17 cellular contexts compared by ENCODE assay signal in the genomic region with DNA sequence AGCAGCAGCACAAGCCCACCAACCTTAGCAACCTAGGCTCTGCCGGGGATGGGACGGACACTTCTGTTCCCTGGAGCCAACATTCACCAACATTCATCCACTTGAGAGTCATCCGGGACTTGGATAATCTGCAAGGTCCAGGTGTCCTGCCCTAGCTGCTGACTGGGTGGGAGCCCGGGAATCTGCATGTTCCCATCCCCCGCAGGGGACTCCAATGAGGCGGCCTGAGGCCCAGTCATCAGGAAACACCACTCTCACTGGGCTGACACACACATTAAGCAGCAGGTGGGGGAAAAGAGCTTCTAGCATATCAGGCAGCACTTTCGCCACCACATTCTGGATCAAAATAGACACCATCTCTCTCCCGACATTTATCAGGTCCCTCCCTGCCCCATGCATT. TPM values are rescaled to one million over a fixed set of nuclear protein-coding genes. Genes with fewer than 3 reads are reported as not detected.
A peak's percentile ranks its signal among the peaks of the same experiment; 100 is the strongest.
DNase-seq lines count a peak whose midpoint lies in the region; ATAC-seq and TF ChIP-seq lines count a peak whose summit lies in the region.
"Had no signal": no experiment of that assay in that cellular context is flagged by ENCODE, and none has a peak within 500 bp of the region (broad histone marks: within the 10 kb centered on the region; RNA-seq: fewer than 3 reads in every experiment).

No MANE protein-coding gene starts in this region.

- H3K27me3 ChIP-seq in SK-N-SH (ENCODE audit: insufficient read depth) = no peaks in the 10 kb centered on the region
- H3K27me3 ChIP-seq in foreskin keratinocyte = no peaks in the 10 kb centered on the region
- H3K27me3 ChIP-seq: pancreas had no signal

- no peaks in the 10 kb centered on the region for H3K79me2 ChIP-seq in SK-N-SH (ENCODE audit: insufficient read depth)

- WGBS in SK-N-SH (ENCODE audit: low lambda C conversion rate) = 81% methylated on average over 5 of the region's 8 CpGs

- H3K4me2 ChIP-seq in SK-N-SH = no peak overlapping the region

- H3K36me3 ChIP-seq in SK-N-SH (replicated peaks in 1 of 2; ENCODE audit: control insufficient read depth in 1 of 2, insufficient read depth in 2 of 2, low read length in 1 of 2) = no peaks in the 10 kb centered on the region
- H3K36me3 ChIP-seq: pancreas, suprapubic skin had no signal

- H3K9me3 ChIP-seq in SK-N-SH = no peaks in the 10 kb centered on the region
- H3K9me3 ChIP-seq: pancreas, suprapubic skin had no signal

- H3F3A ChIP-seq in SK-N-SH (replicated peaks; ENCODE audit: insufficient read depth) = no peaks in the 10 kb centered on the region

- no peak overlapping the region for H3K4me3 ChIP-seq in SK-N-SH (ENCODE audit: low read depth in 2 of 2, low read length in 1 of 2)
- H3K4me3 ChIP-seq: pancreas, suprapubic skin had no signal

- no peaks in the 10 kb centered on the region for H3K9me2 ChIP-seq in SK-N-SH

- in situ Hi-C loops in KBM-7 (cut with MboI; ENCODE audit: low pct_unique_long_range_greater_than_20kb, low sequenced_read_pairs) = no loop called here

- H4K20me1 ChIP-seq in SK-N-SH (ENCODE audit: insufficient read depth) = no peaks in the 10 kb centered on the region

- no peak overlapping the region for H3K9ac ChIP-seq in SK-N-SH

- TF ChIP-seq CTCF in SK-N-SH (IDR thresholded peaks at IDR 0.05) (no peak), foreskin keratinocyte (conservative IDR thresholded peaks at IDR 0.05) (peak; percentile 8)

- no peak for DNase-seq in SK-N-SH
- peak; percentile 89 for DNase-seq in NCI-H2107 (lab: John Stamatoyannopoulos, UW)
- no peak for DNase-seq in foreskin keratinocyte
- DNase-seq in retina = peak; percentile 37
- DNase-seq in NCI-H2029 treated with DMSO at 0.1 percent for 48 hours (lab: John Stamatoyannopoulos, UW) = no peak
- no peak for DNase-seq in KBM-7
- DNase-seq in activated T-cell treated with anti-CD3 and anti-CD28 coated beads, Interleukin-2, amount 50 U/mL, for 48 hours = no peak
- DNase-seq: Calu3; effector memory CD8-positive, alpha-beta T cell; stimulated activated CD4-positive, alpha-beta T cell treated with anti-CD3 and anti-CD28 coated beads, Interleukin-15, amount 100 ng/mL, for 24 hours had no signal

- ATAC-seq in SK-N-SH treated with all-trans-retinoic acid at 6 μM for 48 hours (no peak), foreskin keratinocyte (no peak)
- ATAC-seq: effector memory CD8-positive, alpha-beta T cell had no signal

- TF ChIP-seq RAD21 in SK-N-SH (IDR thresholded peaks at IDR 0.05; ENCODE audit: low read length) = 0 out of 2 replicates have a peak, but pooled peaks have one; percentile 7

- CTCF ChIA-PET in SK-N-SH (lab: Yijun Ruan, JAX) = no interaction called here

- POLR2A ChIA-PET in SK-N-SH (lab: Yijun Ruan, JAX) = no interaction called here

- no peak for TF ChIP-seq EP300 in SK-N-SH (IDR thresholded peaks at IDR 0.05; ENCODE audit: borderline replicate concordance in 1 of 2, low read depth in 1 of 2, low read length in 1 of 2)

- H3K27ac ChIP-seq in SK-N-SH (ENCODE audit: low read depth in 2 of 2, low read length in 1 of 2) = no peak overlapping the region
- no peak overlapping the region for H3K27ac ChIP-seq in foreskin keratinocyte
- H3K27ac ChIP-seq: pancreas, suprapubic skin had no signal

- no peaks in the 10 kb centered on the region for H3K4me1 ChIP-seq in SK-N-SH (ENCODE audit: control insufficient read depth in 1 of 2, insufficient read depth in 2 of 2, low read depth in 1 of 2, low read length in 1 of 2)
- H3K4me1 ChIP-seq in foreskin keratinocyte = no peaks in the 10 kb centered on the region
- H3K4me1 ChIP-seq: pancreas, suprapubic skin had no signal

- no peak overlapping the region for H2AFZ ChIP-seq in SK-N-SH (ENCODE audit: low read depth)

TF ChIP-seq in SK-N-SH, 30 proteins besides CTCF, POLR2A, EP300 and RAD21 (continues in another document):
- TF ChIP-seq MAX (IDR thresholded peaks at IDR 0.05; ENCODE audit: low read depth) (no peak), ELF1 (IDR thresholded peaks at IDR 0.05) (no peak), GATA2 (CRISPR knock-in tag; IDR thresholded peaks at IDR 0.05) (no peak), EZH2phosphoT487 (IDR thresholded peaks at IDR 0.05; ENCODE audit: borderline replicate concordance, low read depth) (no peak), RXRA (IDR thresholded peaks at IDR 0.05; ENCODE audit: borderline replicate concordance, low read depth) (no peak), MEF2A (IDR thresholded peaks at IDR 0.05; ENCODE audit: borderline replicate concordance, low read depth) (no peak), MXI1 (IDR thresholded peaks at IDR 0.05; ENCODE audit: low read depth, low read length) (no peak), GABPA (IDR thresholded peaks at IDR 0.05; ENCODE audit: low read depth) (no peak), TCF12 (IDR thresholded peaks at IDR 0.05) (no peak), TEAD4 (IDR thresholded peaks at IDR 0.05; ENCODE audit: borderline replicate concordance, insufficient read depth) (no peak), SMC3 (IDR thresholded peaks at IDR 0.05; ENCODE audit: low read depth, low read length) (no peak), SIN3A (IDR thresholded peaks at IDR 0.05; ENCODE audit: borderline replicate concordance, low read depth, low read length) (no peak), FOXJ3 (CRISPR knock-in tag; IDR thresholded peaks at IDR 0.05) (no peak)
- TF ChIP-seq, protein P1, sequence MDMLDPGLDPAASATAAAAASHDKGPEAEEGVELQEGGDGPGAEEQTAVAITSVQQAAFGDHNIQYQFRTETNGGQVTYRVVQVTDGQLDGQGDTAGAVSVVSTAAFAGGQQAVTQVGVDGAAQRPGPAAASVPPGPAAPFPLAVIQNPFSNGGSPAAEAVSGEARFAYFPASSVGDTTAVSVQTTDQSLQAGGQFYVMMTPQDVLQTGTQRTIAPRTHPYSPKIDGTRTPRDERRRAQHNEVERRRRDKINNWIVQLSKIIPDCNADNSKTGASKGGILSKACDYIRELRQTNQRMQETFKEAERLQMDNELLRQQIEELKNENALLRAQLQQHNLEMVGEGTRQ (IDR thresholded peaks at IDR 0.05; ENCODE audit: borderline replicate concordance, low read depth, low read length) = no peak

TF ChIP-seq in SK-N-SH treated with all-trans-retinoic acid at 6 μM for 48 hours, 23 proteins besides CTCF, POLR2A, EP300 and RAD21 (continues in another document):
- TF ChIP-seq CREB5 (CRISPR knock-in tag; IDR thresholded peaks at IDR 0.05; ENCODE audit: low read depth) (no peak), PATZ1 (CRISPR knock-in tag; IDR thresholded peaks at IDR 0.05; ENCODE audit: borderline replicate concordance) (no peak), PPARA (CRISPR knock-in tag; IDR thresholded peaks at IDR 0.05; ENCODE audit: borderline replicate concordance) (no peak), CSDC2 (CRISPR knock-in tag; IDR thresholded peaks at IDR 0.05) (no peak), ZC3H10 (CRISPR knock-in tag; IDR thresholded peaks at IDR 0.05) (no peak), ARNTL (CRISPR knock-in tag; IDR thresholded peaks at IDR 0.05; ENCODE audit: borderline replicate concordance, low read depth) (no peak), OSR1 (CRISPR knock-in tag; IDR thresholded peaks at IDR 0.05) (no peak), POU6F1 (CRISPR knock-in tag; IDR thresholded peaks at IDR 0.05; ENCODE audit: borderline replicate concordance, low read depth) (no peak), ZNF70 (CRISPR knock-in tag; IDR thresholded peaks at IDR 0.05) (no peak), ZFP3 (CRISPR knock-in tag; IDR thresholded peaks at IDR 0.05) (no peak)

RNA-seq across cellular contexts. Expression of gene CCSAP, which starts 38.4 kb away (rescaled TPM):
- polyA plus RNA-seq in SK-N-SH (2012; rRNA removed) (1.8 and 2.2 TPM in 2 replicates), foreskin keratinocyte (2.8 and 3.7 TPM in 2 replicates)
- 3.2 and 3.7 TPM in 2 replicates for polyA plus RNA-seq in SK-N-SH (2012; cell fraction: cytosol; rRNA removed)
- 1.4 and 2.3 TPM in 2 replicates for polyA plus RNA-seq in SK-N-SH (2012; cell fraction: nucleus; rRNA removed)
- 10.4 and 11.6 TPM in 2 replicates for total RNA-seq in foreskin keratinocyte

RNA-seq across cellular contexts. Expression of gene ACTA1, which starts 52.7 kb away (rescaled TPM):
- polyA plus RNA-seq in SK-N-SH (2012; rRNA removed) (0.21 and 0.36 TPM in 2 replicates), foreskin keratinocyte (not detected in 2 replicates)
- 0.03 and 0.05 TPM in 2 replicates for polyA plus RNA-seq in SK-N-SH (2012; cell fraction: cytosol; rRNA removed)
- polyA plus RNA-seq in SK-N-SH (2012; cell fraction: nucleus; rRNA removed) = 2.7 TPM in 2 replicates
- not detected in 2 replicates for total RNA-seq in foreskin keratinocyte
- total RNA-seq: bronchial epithelial cell, fibroblast of villous mesenchyme, HT1080, mononuclear cell had no signal

Comparison
In these comparisons a context has a peak if more than half of its experiments do, and no peak if none do; other contexts are left out.
1. DNase-seq: peak in NCI-H2107 (single experiment) and retina (single experiment); none in SK-N-SH (single experiment), foreskin keratinocyte (0 of 2), NCI-H2029 treated with DMSO at 0.1 percent for 48 hours (single experiment), KBM-7 (single experiment) and activated T-cell treated with anti-CD3 and anti-CD28 coated beads, Interleukin-2, amount 50 U/mL, for 48 hours (0 of 2).